Comparison of ENCODE assay signal across 1 cellular context in genomic region chr2:231415029-231415428, GRCh38.
TF ChIP-seq lines count a peak whose summit lies in the region.

No MANE protein-coding gene starts in this region.

TF ChIP-seq in K562, 482 proteins besides CTCF, POLR2A, EP300 and RAD21 (continued from another document):
- no peak for TF ChIP-seq ZBTB40 (IDR thresholded peaks at IDR 0.05)
- no peak for TF ChIP-seq ZBTB40 (CRISPR knock-in tag; IDR thresholded peaks at IDR 0.05)
- TF ChIP-seq CBFA2T3 (IDR thresholded peaks at IDR 0.05), result 0 out of 2 replicates have a peak, but pooled peaks have one; percentile 5
- TF ChIP-seq ZNF311 (CRISPR knock-in tag; IDR thresholded peaks at IDR 0.05), result no peak
- peak; percentile 65 for TF ChIP-seq NFIC (IDR thresholded peaks at IDR 0.05)
- no peak for TF ChIP-seq BRF1 (IDR thresholded peaks at IDR 0.05; ENCODE audit: borderline replicate concordance, extremely low read depth, insufficient read length)
- TF ChIP-seq TAL1 (IDR thresholded peaks at IDR 0.05), result peak; percentile 37
